In the genomic region with DNA sequence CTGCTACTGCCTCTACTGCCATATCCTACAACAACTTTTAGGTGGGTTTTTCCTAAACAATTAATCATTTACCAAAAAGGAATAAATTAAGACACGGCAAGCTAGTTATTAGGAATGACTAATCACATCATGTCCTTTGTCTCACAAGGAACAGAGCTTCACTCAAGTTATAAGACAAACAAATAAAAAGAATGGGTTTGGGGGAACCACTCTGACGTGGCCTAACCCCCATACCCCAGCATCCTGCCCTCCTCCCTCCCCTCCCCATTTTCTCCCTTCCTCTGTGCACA, we compare ENCODE assay signal across 22 cellular contexts. TPM values are rescaled to one million over a fixed set of nuclear protein-coding genes. Genes with fewer than 3 reads are reported as not detected.
A peak's percentile ranks its signal among the peaks of the same experiment; 100 is the strongest.
DNase-seq lines count a peak whose midpoint lies in the region; ATAC-seq and TF ChIP-seq lines count a peak whose summit lies in the region.
"Had no signal": no experiment of that assay in that cellular context is flagged by ENCODE, and none has a peak within 500 bp of the region (broad histone marks: within the 10 kb centered on the region; RNA-seq: fewer than 3 reads in every experiment).

No MANE protein-coding gene starts in this region.

- POLR2A ChIA-PET in MCF 10A (lab: Yijun Ruan, JAX): no interaction called here

- H3K27ac Mint-ChIP-seq in mesothelial cell of epicardium (peak overlapping the region; percentile 71), MCF 10A (ENCODE audit: low read depth, unreplicated experiment) (no peak overlapping the region)
- H3K27ac Mint-ChIP-seq: activated naive CD4-positive, alpha-beta T cell treated with anti-CD3 and anti-CD28 coated beads, Interleukin-2, amount 50 U/mL, for 24 hours; dendritic cell treated with granulocyte-macrophage colony-stimulating factor and Interleukin-4, amounts not matched to agents 40 ng/mL and 50 ng/mL, for 4 days had no signal

- ATAC-seq in heart right ventricle (no peak), Right ventricle myocardium superior (ENCODE audit: poor library complexity) (no peak), HG03565 (IDR thresholded peaks at IDR 0.05; ENCODE audit: unreplicated experiment) (no peak)

- WGBS in heart right ventricle, 2 donors: 83 to 84% methylated on average over 2 of the region's 2 CpGs

- no peaks in the 10 kb centered on the region for H3K9me3 ChIP-seq in heart right ventricle
- H3K9me3 ChIP-seq: body of pancreas, esophagus squamous epithelium, HAP-1, thoracic aorta had no signal

- H3K9me3 Mint-ChIP-seq in mesothelial cell of epicardium (no peaks in the 10 kb centered on the region), MCF 10A (ENCODE audit: unreplicated experiment) (no peaks in the 10 kb centered on the region)
- H3K9me3 Mint-ChIP-seq: activated naive CD4-positive, alpha-beta T cell treated with anti-CD3 and anti-CD28 coated beads, Interleukin-2, amount 50 U/mL, for 24 hours; dendritic cell treated with granulocyte-macrophage colony-stimulating factor and Interleukin-4, amounts not matched to agents 40 ng/mL and 50 ng/mL, for 4 days had no signal

- H3K36me3 Mint-ChIP-seq in mesothelial cell of epicardium (no peaks in the 10 kb centered on the region), MCF 10A (ENCODE audit: insufficient read depth, unreplicated experiment) (no peaks in the 10 kb centered on the region)
- H3K36me3 Mint-ChIP-seq: activated naive CD4-positive, alpha-beta T cell treated with anti-CD3 and anti-CD28 coated beads, Interleukin-2, amount 50 U/mL, for 24 hours had no signal

- H3K36me3 ChIP-seq in heart right ventricle: no peaks in the 10 kb centered on the region
- H3K36me3 ChIP-seq: esophagus squamous epithelium, HAP-1, thoracic aorta had no signal

- BruUV-seq in MCF 10A (replicated peaks; lab: Mats Ljungman, UMichigan): no TSS peak

- H3K4me1 Mint-ChIP-seq in mesothelial cell of epicardium (peaks cover 48% of the 10 kb centered on the region), MCF 10A (ENCODE audit: insufficient read depth, unreplicated experiment) (peaks cover 21% of the 10 kb centered on the region)
- H3K4me1 Mint-ChIP-seq: activated naive CD4-positive, alpha-beta T cell treated with anti-CD3 and anti-CD28 coated beads, Interleukin-2, amount 50 U/mL, for 24 hours had no signal

- H3K27ac ChIP-seq in heart right ventricle: peak overlapping the region in 6 of 10 donors; percentile 18 to 62 (median 42)
- H3K27ac ChIP-seq: C4-2B, parathyroid adenoma, thoracic aorta had no signal

- CTCF ChIA-PET in MCF 10A (lab: Yijun Ruan, JAX): interaction anchor here (0.6 kb wide), 1 partner anchor 214 kb away, joined by 4 read pairs; no protein-coding TSS in a partner anchor

- H3K4me3 Mint-ChIP-seq in mesothelial cell of epicardium: no peak overlapping the region
- H3K4me3 Mint-ChIP-seq in MCF 10A (ENCODE audit: unreplicated experiment): no peak overlapping the region
- H3K4me3 Mint-ChIP-seq: activated naive CD4-positive, alpha-beta T cell treated with anti-CD3 and anti-CD28 coated beads, Interleukin-2, amount 50 U/mL, for 24 hours; dendritic cell treated with granulocyte-macrophage colony-stimulating factor and Interleukin-4, amounts not matched to agents 40 ng/mL and 50 ng/mL, for 4 days had no signal

- H3K4me1 ChIP-seq in heart right ventricle: peaks cover 5 to 72% (median 38%) of the 10 kb centered on the region in 9 donors
- H3K4me1 ChIP-seq: parathyroid adenoma had no signal

- no peak overlapping the region for H3K4me3 ChIP-seq in heart right ventricle
- H3K4me3 ChIP-seq in epithelial cell of proximal tubule (ENCODE audit: low read depth, low read length): no peak overlapping the region
- H3K4me3 ChIP-seq: body of pancreas, esophagus squamous epithelium, HAP-1, skin epidermis, thoracic aorta had no signal

- intact Hi-C loops in heart right ventricle (cut with DNase I) (loop anchor here in 2 of 10 donors (5.0 kb wide), 1 partner anchor 39 kb away; no protein-coding TSS in a partner anchor), Right ventricle myocardium superior (cut with DNase I) (no loop called here), MCF 10A (cut with micrococcal nuclease) (no loop called here)

- DNase-seq in heart right ventricle (no peak), Right ventricle myocardium superior (no peak), epithelial cell of proximal tubule (ENCODE audit: low read depth) (peak; percentile 67), mesothelial cell of epicardium (ENCODE audit: low spot score in 2 of 2, unreplicated experiment in 2 of 2) (no peak), cortex of kidney (lab: John Stamatoyannopoulos, UW) (no peak), SW480 (ENCODE audit: low spot score) (no peak), MCF 10A (ENCODE audit: unreplicated experiment) (no peak)
- DNase-seq: 8988T; activated CD4-positive, alpha-beta T cell treated with anti-CD3 and anti-CD28 coated beads, Interleukin-2, amount 50 U/mL, for 48 hours; activated T-cell treated with anti-CD3 and anti-CD28 coated beads, Interleukin-2, amount 50 U/mL, for 1 hour; body of pancreas; esophagus squamous epithelium; glutamatergic neuron; stimulated activated CD4-positive, alpha-beta T cell treated with anti-CD3 and anti-CD28 coated beads, Interleukin-4, amount 100 ng/mL, for 24 hours had no signal

- no peaks in the 10 kb centered on the region for H3K27me3 ChIP-seq in heart right ventricle
- H3K27me3 ChIP-seq: body of pancreas, esophagus squamous epithelium had no signal

- no peak for TF ChIP-seq CTCF in heart right ventricle (IDR thresholded peaks at IDR 0.05)
- TF ChIP-seq CTCF in epithelial cell of proximal tubule (conservative IDR thresholded peaks at IDR 0.05; ENCODE audit: low read depth, low read length): no peak
- no peak for TF ChIP-seq CTCF in mesothelial cell of epicardium (IDR thresholded peaks at IDR 0.05; ENCODE audit: unreplicated experiment)
- TF ChIP-seq CTCF in MCF 10A (IDR thresholded peaks at IDR 0.05; ENCODE audit: unreplicated experiment): no peak

- H3K27me3 Mint-ChIP-seq in mesothelial cell of epicardium (ENCODE audit: low read depth) (no peaks in the 10 kb centered on the region), MCF 10A (ENCODE audit: insufficient read depth, unreplicated experiment) (no peaks in the 10 kb centered on the region)
- H3K27me3 Mint-ChIP-seq: dendritic cell treated with granulocyte-macrophage colony-stimulating factor and Interleukin-4, amounts not matched to agents 40 ng/mL and 50 ng/mL, for 4 days had no signal

RNA-seq across cellular contexts. Expression of a gene that starts 43.2 kb away (rescaled TPM):
- total RNA-seq in heart right ventricle: 10 to 100 TPM; 10.8 to 26.8 (median 16.4) TPM
- polyA plus RNA-seq in heart right ventricle: 1 to 10 TPM; 2.6 to 9.7 TPM
- 14.9 TPM for total RNA-seq in Right ventricle myocardium superior
- 10.0 and 10.6 TPM in 2 replicates for total RNA-seq in epithelial cell of proximal tubule
- total RNA-seq in mesothelial cell of epicardium: 27.7 to 29.4 TPM (median 28.9 TPM) in 3 replicates
- 28.0 and 31.4 TPM in 2 replicates for total RNA-seq in MCF 10A (2022)

RNA-seq across cellular contexts. Expression of a gene that starts 43.5 kb away (rescaled TPM):
- 10 to 100 TPM; 14.1 to 25.7 (median 17.6) TPM for total RNA-seq in heart right ventricle
- 10 to 100 TPM in 1 of 2 donors, 1 to 10 TPM in 1; 7.7 to 16.0 TPM for polyA plus RNA-seq in heart right ventricle
- 12.6 TPM for total RNA-seq in Right ventricle myocardium superior
- total RNA-seq in epithelial cell of proximal tubule: 17.3 and 19.0 TPM in 2 replicates
- total RNA-seq in mesothelial cell of epicardium: 22.3 to 25.4 TPM (median 23.7 TPM) in 3 replicates
- total RNA-seq in MCF 10A (2022): 17.1 and 19.9 TPM in 2 replicates
